In genomic region chr15:35443376-35443775, GRCh38 we compare ENCODE assay signal across 1 cellular context.
TF ChIP-seq lines count a peak whose summit lies in the region.

No MANE protein-coding gene starts in this region.

TF ChIP-seq in GM23338, 12 proteins besides CTCF, POLR2A, EP300 and RAD21 (continued from another document):
- TF ChIP-seq ETS1 (IDR thresholded peaks at IDR 0.05), result no peak
- no peak for TF ChIP-seq EZH2 (IDR thresholded peaks at IDR 0.05; ENCODE audit: low read depth, unreplicated experiment)
- TF ChIP-seq ZNF331 (CRISPR knock-in tag; IDR thresholded peaks at IDR 0.05; ENCODE audit: low read depth), result no peak
